32 cellular contexts compared by ENCODE assay signal in genomic region chr9:18973348-18973747, GRCh38. TPM values are rescaled to one million over a fixed set of nuclear protein-coding genes. Genes with fewer than 3 reads are reported as not detected.
"Had no signal": no experiment of that assay in that cellular context is flagged by ENCODE, and none has a peak within 500 bp of the region (broad histone marks: within the 10 kb centered on the region; RNA-seq: fewer than 3 reads in every experiment).

No MANE protein-coding gene starts in this region.

- H3K4me1 ChIP-seq: colonic mucosa, foreskin keratinocyte, gastrocnemius medialis, gastroesophageal sphincter had no signal

- H3K9me3 ChIP-seq: colonic mucosa, esophagus muscularis mucosa, esophagus squamous epithelium, gastrocnemius medialis, gastroesophageal sphincter, heart left ventricle, heart right ventricle had no signal

- ATAC-seq: effector memory CD8-positive, alpha-beta T cell; esophagus mucosa; foreskin keratinocyte; gastrocnemius medialis; gastroesophageal sphincter; heart left ventricle; heart right ventricle had no signal

- H3K36me3 ChIP-seq: colonic mucosa, esophagus muscularis mucosa, esophagus squamous epithelium, gastrocnemius medialis, gastroesophageal sphincter, heart left ventricle, heart right ventricle had no signal

- H3K4me3 ChIP-seq: colonic mucosa, coronary artery, dorsolateral prefrontal cortex, esophagus muscularis mucosa, esophagus squamous epithelium, gastrocnemius medialis, gastroesophageal sphincter, heart left ventricle, heart right ventricle had no signal

- H3K27me3 ChIP-seq: colonic mucosa, esophagus muscularis mucosa, esophagus squamous epithelium, gastrocnemius medialis, gastroesophageal sphincter, heart left ventricle, heart right ventricle had no signal

- FAIRE-seq: colon, endometrium, endothelial cell of umbilical vein, frontal cortex had no signal

- DNase-seq: colonic mucosa; cortex of kidney; dermis blood vessel endothelial cell; dorsolateral prefrontal cortex; effector CD4-positive, alpha-beta T cell; effector CD8-positive, alpha-beta T cell; effector memory CD4-positive, alpha-beta T cell; effector memory CD8-positive, alpha-beta T cell; endodermal cell; erythroblast; esophagus squamous epithelium; foreskin fibroblast; foreskin keratinocyte; foreskin melanocyte; gastrocnemius medialis; glutamatergic neuron; head of caudate nucleus; heart left ventricle; heart right ventricle had no signal

- H3K27ac ChIP-seq: colonic mucosa, coronary artery, dorsolateral prefrontal cortex, epithelial cell of prostate, esophagus muscularis mucosa, esophagus squamous epithelium, foreskin keratinocyte, gastrocnemius medialis, gastroesophageal sphincter, heart left ventricle, heart right ventricle had no signal

RNA-seq across cellular contexts. Expression of gene SAXO1, which starts 59.7 kb away (rescaled TPM):
- total RNA-seq: colonic mucosa, dermis blood vessel endothelial cell, dermis microvascular lymphatic vessel endothelial cell, endothelial cell of umbilical vein, epithelial cell of proximal tubule, esophagus mucosa, esophagus squamous epithelium, fibroblast of villous mesenchyme, foreskin keratinocyte, frontal cortex, glomerular endothelial cell had no signal
- polyA plus RNA-seq: endothelial cell of umbilical vein, foreskin keratinocyte, heart left ventricle, heart right ventricle had no signal
